23 cellular contexts compared by ENCODE assay signal in genomic region chr4:162117051-162117450, GRCh38.
DNase-seq lines count a peak whose midpoint lies in the region; ATAC-seq and TF ChIP-seq lines count a peak whose summit lies in the region.
"Had no signal": no experiment of that assay in that cellular context is flagged by ENCODE, and none has a peak within 500 bp of the region (broad histone marks: within the 10 kb centered on the region; RNA-seq: fewer than 3 reads in every experiment).

No MANE protein-coding gene starts in this region.

- no peaks in the 10 kb centered on the region for H3K27me3 ChIP-seq in WERI-Rb-1 (ENCODE audit: insufficient read depth, low read depth, severe bottlenecking)
- no peaks in the 10 kb centered on the region for H3K27me3 ChIP-seq in iPS-18a (ENCODE audit: control insufficient read depth, insufficient read depth, low read length)
- H3K27me3 ChIP-seq: BLaER1 treated with 17β-estradiol and CSF1 and Interleukin-3, amounts not matched to agents 10 nM and 100 nM; Peyer's patch had no signal

- DNase-seq in DMS 273 (lab: John Stamatoyannopoulos, UW; ENCODE audit: unreplicated experiment), result peak; percentile 42
- DNase-seq in DMS 273 treated with DMSO at 0.1 percent for 48 hours (lab: John Stamatoyannopoulos, UW), result no peak
- peak; percentile 86 for DNase-seq in WERI-Rb-1
- no peak for DNase-seq in 8988T
- no peak for DNase-seq in activated T-cell treated with anti-CD3 and anti-CD28 coated beads, Interleukin-2, amount 50 U/mL, for 48 hours
- DNase-seq in NK-92 (lab: John Stamatoyannopoulos, UW; ENCODE audit: unreplicated experiment), result no peak
- DNase-seq: Caco-2; CD4-positive, alpha-beta memory T cell; DMS53; HCEC 1CT; KG1; NCI-H1092 treated with DMSO at 0.1 percent for 48 hours; NCI-H1436 treated with DMSO at 0.1 percent for 48 hours; NCI-H1930; NCI-H446; NCI-H748 treated with DMSO at 0.1 percent for 48 hours; Peyer's patch had no signal

- TF ChIP-seq CTCF in WERI-Rb-1 (IDR thresholded peaks at IDR 0.05; ENCODE audit: low read depth, low read length), result no peak

- ATAC-seq in GM21367 (IDR thresholded peaks at IDR 0.05; ENCODE audit: unreplicated experiment), result no peak
- ATAC-seq: SK-N-SH treated with all-trans-retinoic acid at 6 μM for 48 hours had no signal

- no peak overlapping the region for H3K9ac ChIP-seq in iPS-18a (ENCODE audit: low read length)
- H3K9ac ChIP-seq: BLaER1 treated with 17β-estradiol and CSF1 and Interleukin-3, amounts not matched to agents 10 nM and 100 nM had no signal

- no peaks in the 10 kb centered on the region for H3K9me3 ChIP-seq in WERI-Rb-1 (ENCODE audit: severe bottlenecking)
- H3K9me3 ChIP-seq in iPS-18a (ENCODE audit: control insufficient read depth, low read depth, low read length), result no peaks in the 10 kb centered on the region
- H3K9me3 ChIP-seq: BLaER1 treated with 17β-estradiol and CSF1 and Interleukin-3, amounts not matched to agents 10 nM and 100 nM; Caco-2; Peyer's patch had no signal

- no peaks in the 10 kb centered on the region for H3K36me3 ChIP-seq in WERI-Rb-1
- no peaks in the 10 kb centered on the region for H3K36me3 ChIP-seq in iPS-18a (ENCODE audit: control insufficient read depth, low read depth, low read length)
- H3K36me3 ChIP-seq: BLaER1 treated with 17β-estradiol and CSF1 and Interleukin-3, amounts not matched to agents 10 nM and 100 nM; Peyer's patch had no signal

- H3K27ac ChIP-seq in WERI-Rb-1 (peak overlapping the region; percentile 66), iPS-18a (ENCODE audit: low read length) (no peak overlapping the region)
- H3K27ac ChIP-seq: 22Rv1; BLaER1 treated with 17β-estradiol and CSF1 and Interleukin-3, amounts not matched to agents 10 nM and 100 nM; HL-60; Peyer's patch had no signal

- H3K4me3 ChIP-seq in WERI-Rb-1 (ENCODE audit: low read depth, low read length) (no peak overlapping the region), iPS-18a (ENCODE audit: low read length) (peak overlapping the region; percentile 11)
- H3K4me3 ChIP-seq: BLaER1 treated with 17β-estradiol and CSF1 and Interleukin-3, amounts not matched to agents 10 nM and 100 nM; Peyer's patch had no signal

- peaks cover 30% of the 10 kb centered on the region for H3K4me1 ChIP-seq in iPS-18a (ENCODE audit: control insufficient read depth, low read depth, low read length)
- H3K4me1 ChIP-seq: Caco-2, Peyer's patch had no signal

Comparison
In these comparisons a context has a peak if more than half of its experiments do, and no peak if none do; other contexts are left out.
1. DNase-seq: peak in DMS 273 (single experiment) and WERI-Rb-1 (single experiment); none in DMS 273 treated with DMSO at 0.1 percent for 48 hours (single experiment), 8988T (single experiment), activated T-cell treated with anti-CD3 and anti-CD28 coated beads, Interleukin-2, amount 50 U/mL, for 48 hours (0 of 2) and NK-92 (single experiment).